In the genomic region with DNA sequence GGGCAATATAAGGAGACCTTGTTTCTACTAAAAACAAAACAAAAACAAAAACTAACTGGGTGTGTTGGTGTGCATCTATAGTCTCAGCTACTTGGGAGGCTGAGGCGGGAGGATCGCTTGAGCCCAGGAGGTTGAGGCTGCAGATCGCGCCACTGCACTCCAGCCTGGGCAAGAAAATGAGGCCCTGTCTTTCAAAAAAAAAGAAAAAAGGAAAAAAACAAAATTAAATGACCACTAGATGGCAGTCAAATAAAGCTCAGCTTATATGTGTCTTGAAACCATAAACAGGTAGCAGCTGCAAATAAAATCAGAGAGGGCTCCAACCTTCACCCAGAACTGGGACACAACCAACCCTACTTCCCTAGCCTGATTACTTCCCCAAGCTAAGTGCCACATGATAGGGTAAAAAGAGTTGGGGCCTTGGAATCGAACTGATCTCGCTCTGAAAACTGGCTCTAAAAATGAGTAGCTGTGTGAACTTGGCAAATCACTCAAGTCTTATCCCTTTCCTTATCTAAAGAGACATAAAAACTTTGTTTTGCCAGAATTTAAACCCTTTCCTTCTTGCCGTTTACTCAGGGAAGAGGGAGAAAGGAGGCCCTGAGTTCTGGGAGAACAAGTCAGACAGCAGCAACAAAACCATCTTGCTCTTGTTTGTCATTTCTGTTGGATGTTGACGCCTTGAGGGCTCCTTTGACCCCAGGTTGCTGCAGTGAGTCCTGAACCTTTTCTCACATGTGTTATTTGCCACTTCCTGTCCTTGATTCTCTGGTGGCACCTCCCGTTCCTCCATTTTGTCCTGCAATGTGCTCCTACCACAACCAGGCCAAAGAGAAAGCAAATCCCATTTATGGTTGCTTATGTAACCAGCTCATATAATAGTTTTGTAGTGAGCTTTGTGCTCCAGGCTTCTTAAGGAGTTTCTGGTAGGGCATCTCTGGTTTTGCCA, we compare ENCODE assay signal across 1 cellular context.
TF ChIP-seq lines count a peak whose summit lies in the region.

No MANE protein-coding gene starts in this region.

TF ChIP-seq in K562, 482 proteins besides CTCF, POLR2A, EP300 and RAD21 (continued from another document and continues in another):
- TF ChIP-seq, protein P1, sequence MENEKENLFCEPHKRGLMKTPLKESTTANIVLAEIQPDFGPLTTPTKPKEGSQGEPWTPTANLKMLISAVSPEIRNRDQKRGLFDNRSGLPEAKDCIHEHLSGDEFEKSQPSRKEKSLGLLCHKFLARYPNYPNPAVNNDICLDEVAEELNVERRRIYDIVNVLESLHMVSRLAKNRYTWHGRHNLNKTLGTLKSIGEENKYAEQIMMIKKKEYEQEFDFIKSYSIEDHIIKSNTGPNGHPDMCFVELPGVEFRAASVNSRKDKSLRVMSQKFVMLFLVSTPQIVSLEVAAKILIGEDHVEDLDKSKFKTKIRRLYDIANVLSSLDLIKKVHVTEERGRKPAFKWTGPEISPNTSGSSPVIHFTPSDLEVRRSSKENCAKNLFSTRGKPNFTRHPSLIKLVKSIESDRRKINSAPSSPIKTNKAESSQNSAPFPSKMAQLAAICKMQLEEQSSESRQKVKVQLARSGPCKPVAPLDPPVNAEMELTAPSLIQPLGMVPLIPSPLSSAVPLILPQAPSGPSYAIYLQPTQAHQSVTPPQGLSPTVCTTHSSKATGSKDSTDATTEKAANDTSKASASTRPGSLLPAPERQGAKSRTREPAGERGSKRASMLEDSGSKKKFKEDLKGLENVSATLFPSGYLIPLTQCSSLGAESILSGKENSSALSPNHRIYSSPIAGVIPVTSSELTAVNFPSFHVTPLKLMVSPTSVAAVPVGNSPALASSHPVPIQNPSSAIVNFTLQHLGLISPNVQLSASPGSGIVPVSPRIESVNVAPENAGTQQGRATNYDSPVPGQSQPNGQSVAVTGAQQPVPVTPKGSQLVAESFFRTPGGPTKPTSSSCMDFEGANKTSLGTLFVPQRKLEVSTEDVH (IDR thresholded peaks at IDR 0.05; ENCODE audit: low read depth, partially characterized antibody) = peak; percentile 27
- TF ChIP-seq CC2D1A (IDR thresholded peaks at IDR 0.05) = peak; percentile 84
- 0 out of 4 replicates have a peak, but pooled peaks of 1 of the 2 experiments have one; percentile 8 for TF ChIP-seq TRIM24 (IDR thresholded peaks at IDR 0.05)
- TF ChIP-seq ZNF75A (CRISPR knock-in tag; IDR thresholded peaks at IDR 0.05) = no peak
- 0 out of 2 replicates have a peak, but pooled peaks have one; percentile 38 for TF ChIP-seq SMC3 (conservative IDR thresholded peaks at IDR 0.05; ENCODE audit: insufficient read depth, low read depth, low read length)
- TF ChIP-seq, protein P2, sequence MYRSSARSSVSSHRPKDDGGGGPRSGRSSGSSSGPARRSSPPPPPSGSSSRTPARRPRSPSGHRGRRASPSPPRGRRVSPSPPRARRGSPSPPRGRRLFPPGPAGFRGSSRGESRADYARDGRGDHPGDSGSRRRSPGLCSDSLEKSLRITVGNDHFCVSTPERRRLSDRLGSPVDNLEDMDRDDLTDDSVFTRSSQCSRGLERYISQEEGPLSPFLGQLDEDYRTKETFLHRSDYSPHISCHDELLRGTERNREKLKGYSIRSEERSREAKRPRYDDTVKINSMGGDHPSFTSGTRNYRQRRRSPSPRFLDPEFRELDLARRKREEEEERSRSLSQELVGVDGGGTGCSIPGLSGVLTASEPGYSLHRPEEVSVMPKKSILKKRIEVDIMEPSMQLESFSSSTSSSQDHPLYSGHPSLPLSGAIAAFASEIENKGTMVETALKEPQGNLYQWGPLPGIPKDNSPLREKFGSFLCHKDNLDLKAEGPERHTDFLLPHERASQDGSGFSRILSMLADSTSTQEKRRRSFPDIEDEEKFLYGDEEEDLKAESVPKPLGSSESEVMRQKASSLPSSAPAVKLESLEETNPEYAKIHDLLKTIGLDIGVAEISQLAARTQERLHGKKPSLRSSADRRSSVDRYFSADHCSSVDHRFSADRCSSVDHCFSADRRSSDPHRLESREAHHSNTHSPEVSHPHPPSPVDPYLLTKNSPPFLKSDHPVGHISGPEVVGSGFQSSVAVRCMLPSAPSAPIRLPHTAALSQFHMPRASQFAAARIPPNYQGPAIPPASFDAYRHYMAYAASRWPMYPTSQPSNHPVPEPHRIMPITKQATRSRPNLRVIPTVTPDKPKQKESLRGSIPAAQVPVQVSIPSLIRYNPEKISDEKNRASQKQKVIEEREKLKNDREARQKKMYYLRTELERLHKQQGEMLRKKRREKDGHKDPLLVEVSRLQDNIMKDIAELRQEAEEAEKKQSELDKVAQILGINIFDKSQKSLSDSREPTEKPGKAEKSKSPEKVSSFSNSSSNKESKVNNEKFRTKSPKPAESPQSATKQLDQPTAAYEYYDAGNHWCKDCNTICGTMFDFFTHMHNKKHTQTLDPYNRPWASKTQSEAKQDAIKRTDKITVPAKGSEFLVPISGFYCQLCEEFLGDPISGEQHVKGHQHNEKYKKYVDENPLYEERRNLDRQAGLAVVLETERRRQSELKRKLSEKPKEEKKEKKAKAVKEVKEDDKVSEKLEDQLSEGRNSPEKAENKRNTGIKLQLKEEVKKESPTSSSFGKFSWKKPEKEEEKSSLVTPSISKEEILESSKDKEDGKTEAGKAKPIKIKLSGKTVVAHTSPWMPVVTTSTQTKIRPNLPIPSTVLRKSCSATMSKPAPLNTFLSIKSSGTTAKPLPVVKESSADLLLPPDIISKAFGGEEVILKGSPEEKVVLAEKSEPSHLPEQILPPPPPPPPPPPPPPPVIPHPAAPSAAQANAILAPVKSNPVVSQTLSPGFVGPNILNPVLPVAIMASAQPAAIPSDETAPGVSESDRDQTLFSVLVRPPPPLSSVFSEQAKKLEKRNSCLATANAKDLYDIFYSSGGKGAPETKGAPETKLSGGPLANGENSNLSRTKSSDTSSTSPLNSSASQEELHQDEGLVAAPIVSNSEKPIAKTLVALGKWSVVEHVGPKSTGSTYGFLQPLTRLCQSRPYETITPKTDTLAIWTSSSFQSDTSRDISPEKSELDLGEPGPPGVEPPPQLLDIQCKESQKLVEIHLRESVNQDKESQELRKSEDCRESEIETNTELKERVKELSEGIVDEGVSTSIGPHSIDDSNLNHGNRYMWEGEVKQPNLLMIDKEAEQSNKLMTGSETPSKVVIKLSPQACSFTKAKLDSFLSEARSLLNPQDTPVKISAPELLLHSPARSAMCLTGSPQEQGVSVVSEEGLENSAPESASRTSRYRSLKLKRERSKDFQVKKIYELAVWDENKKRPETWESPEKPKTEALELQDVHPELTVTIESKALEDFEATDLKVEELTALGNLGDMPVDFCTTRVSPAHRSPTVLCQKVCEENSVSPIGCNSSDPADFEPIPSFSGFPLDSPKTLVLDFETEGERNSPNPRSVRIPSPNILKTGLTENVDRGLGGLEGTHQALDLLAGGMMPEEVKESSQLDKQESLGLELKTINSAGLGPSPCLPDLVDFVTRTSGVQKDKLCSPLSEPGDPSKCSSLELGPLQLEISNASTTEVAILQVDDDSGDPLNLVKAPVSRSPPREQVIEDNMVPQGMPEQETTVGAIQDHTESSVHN (IDR thresholded peaks at IDR 0.05; ENCODE audit: borderline replicate concordance in 1 of 2, low read depth in 1 of 2) = peak in 1 of 2 experiments; percentile 16; a peak in 1 of 4 replicates
- TF ChIP-seq ARID2 (IDR thresholded peaks at IDR 0.05) = peak; percentile 68; the same call in 1 of the 2 replicates
- TF ChIP-seq, protein P3, sequence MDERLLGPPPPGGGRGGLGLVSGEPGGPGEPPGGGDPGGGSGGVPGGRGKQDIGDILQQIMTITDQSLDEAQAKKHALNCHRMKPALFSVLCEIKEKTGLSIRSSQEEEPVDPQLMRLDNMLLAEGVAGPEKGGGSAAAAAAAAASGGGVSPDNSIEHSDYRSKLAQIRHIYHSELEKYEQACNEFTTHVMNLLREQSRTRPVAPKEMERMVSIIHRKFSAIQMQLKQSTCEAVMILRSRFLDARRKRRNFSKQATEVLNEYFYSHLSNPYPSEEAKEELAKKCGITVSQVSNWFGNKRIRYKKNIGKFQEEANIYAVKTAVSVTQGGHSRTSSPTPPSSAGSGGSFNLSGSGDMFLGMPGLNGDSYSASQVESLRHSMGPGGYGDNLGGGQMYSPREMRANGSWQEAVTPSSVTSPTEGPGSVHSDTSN (CRISPR knock-in tag; IDR thresholded peaks at IDR 0.05; ENCODE audit: low read depth) = no peak
- TF ChIP-seq, protein P3 (tag; conservative IDR thresholded peaks at IDR 0.05; ENCODE audit: low read depth) = peak; percentile 24; the same call in 1 of the 2 replicates
- peak; percentile 64 to 70; a peak in 2 of 4 replicates for TF ChIP-seq FOXK2 (conservative IDR thresholded peaks at IDR 0.05 in 1 of 2, IDR thresholded peaks at IDR 0.05 in 1 of 2; ENCODE audit: low read depth in 2 of 2)
- TF ChIP-seq CCNT2 (IDR thresholded peaks at IDR 0.05; ENCODE audit: borderline replicate concordance, extremely low read depth, insufficient read length, low read depth, low read length) = no peak
- peak; percentile 19; the same call in 1 of the 2 replicates for TF ChIP-seq ETV5 (CRISPR knock-in tag; IDR thresholded peaks at IDR 0.05; ENCODE audit: low read depth)
- TF ChIP-seq ZNF124 (CRISPR knock-in tag; IDR thresholded peaks at IDR 0.05) = no peak
- TF ChIP-seq, protein P4, sequence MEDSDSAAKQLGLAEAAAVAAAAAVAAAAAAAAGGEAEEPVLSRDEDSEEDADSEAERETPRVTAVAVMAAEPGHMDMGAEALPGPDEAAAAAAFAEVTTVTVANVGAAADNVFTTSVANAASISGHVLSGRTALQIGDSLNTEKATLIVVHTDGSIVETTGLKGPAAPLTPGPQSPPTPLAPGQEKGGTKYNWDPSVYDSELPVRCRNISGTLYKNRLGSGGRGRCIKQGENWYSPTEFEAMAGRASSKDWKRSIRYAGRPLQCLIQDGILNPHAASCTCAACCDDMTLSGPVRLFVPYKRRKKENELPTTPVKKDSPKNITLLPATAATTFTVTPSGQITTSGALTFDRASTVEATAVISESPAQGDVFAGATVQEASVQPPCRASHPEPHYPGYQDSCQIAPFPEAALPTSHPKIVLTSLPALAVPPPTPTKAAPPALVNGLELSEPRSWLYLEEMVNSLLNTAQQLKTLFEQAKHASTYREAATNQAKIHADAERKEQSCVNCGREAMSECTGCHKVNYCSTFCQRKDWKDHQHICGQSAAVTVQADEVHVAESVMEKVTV (CRISPR knock-in tag; IDR thresholded peaks at IDR 0.05) = peak; percentile 35; the same call in 1 of the 2 replicates
- TF ChIP-seq HLTF (IDR thresholded peaks at IDR 0.05) = 0 out of 2 replicates have a peak, but pooled peaks have one; percentile 28
- TF ChIP-seq JUND (IDR thresholded peaks at IDR 0.05; ENCODE audit: borderline replicate concordance, low read depth, low read length) = 0 out of 2 replicates have a peak, but pooled peaks have one; percentile 16
- no peak for TF ChIP-seq JUND (tag; IDR thresholded peaks at IDR 0.05; ENCODE audit: borderline replicate concordance, low read depth, low read length)
- peak; percentile 85 for TF ChIP-seq BCOR (IDR thresholded peaks at IDR 0.05)
- TF ChIP-seq POLR2B (IDR thresholded peaks at IDR 0.05; ENCODE audit: low read depth, partially characterized antibody) = peak; percentile 26
- TF ChIP-seq SMARCA5 (IDR thresholded peaks at IDR 0.05) = peak; percentile 70
- TF ChIP-seq MYC (IDR thresholded peaks at IDR 0.05; ENCODE audit: low read depth, low read length) = no peak
- TF ChIP-seq MYC (CRISPR knock-in tag; IDR thresholded peaks at IDR 0.05; ENCODE audit: borderline replicate concordance, low read depth) = no peak
- TF ChIP-seq ILF3 (IDR thresholded peaks at IDR 0.05; ENCODE audit: borderline replicate concordance) = no peak
- TF ChIP-seq, protein P5, sequence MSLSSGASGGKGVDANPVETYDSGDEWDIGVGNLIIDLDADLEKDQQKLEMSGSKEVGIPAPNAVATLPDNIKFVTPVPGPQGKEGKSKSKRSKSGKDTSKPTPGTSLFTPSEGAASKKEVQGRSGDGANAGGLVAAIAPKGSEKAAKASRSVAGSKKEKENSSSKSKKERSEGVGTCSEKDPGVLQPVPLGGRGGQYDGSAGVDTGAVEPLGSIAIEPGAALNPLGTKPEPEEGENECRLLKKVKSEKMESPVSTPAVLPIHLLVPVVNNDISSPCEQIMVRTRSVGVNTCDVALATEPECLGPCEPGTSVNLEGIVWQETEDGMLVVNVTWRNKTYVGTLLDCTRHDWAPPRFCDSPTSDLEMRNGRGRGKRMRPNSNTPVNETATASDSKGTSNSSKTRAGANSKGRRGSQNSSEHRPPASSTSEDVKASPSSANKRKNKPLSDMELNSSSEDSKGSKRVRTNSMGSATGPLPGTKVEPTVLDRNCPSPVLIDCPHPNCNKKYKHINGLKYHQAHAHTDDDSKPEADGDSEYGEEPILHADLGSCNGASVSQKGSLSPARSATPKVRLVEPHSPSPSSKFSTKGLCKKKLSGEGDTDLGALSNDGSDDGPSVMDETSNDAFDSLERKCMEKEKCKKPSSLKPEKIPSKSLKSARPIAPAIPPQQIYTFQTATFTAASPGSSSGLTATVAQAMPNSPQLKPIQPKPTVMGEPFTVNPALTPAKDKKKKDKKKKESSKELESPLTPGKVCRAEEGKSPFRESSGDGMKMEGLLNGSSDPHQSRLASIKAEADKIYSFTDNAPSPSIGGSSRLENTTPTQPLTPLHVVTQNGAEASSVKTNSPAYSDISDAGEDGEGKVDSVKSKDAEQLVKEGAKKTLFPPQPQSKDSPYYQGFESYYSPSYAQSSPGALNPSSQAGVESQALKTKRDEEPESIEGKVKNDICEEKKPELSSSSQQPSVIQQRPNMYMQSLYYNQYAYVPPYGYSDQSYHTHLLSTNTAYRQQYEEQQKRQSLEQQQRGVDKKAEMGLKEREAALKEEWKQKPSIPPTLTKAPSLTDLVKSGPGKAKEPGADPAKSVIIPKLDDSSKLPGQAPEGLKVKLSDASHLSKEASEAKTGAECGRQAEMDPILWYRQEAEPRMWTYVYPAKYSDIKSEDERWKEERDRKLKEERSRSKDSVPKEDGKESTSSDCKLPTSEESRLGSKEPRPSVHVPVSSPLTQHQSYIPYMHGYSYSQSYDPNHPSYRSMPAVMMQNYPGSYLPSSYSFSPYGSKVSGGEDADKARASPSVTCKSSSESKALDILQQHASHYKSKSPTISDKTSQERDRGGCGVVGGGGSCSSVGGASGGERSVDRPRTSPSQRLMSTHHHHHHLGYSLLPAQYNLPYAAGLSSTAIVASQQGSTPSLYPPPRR (CRISPR knock-in tag; IDR thresholded peaks at IDR 0.05; ENCODE audit: borderline replicate concordance) = no peak
- 0 out of 2 replicates have a peak, but pooled peaks have one; percentile 11 for TF ChIP-seq MAFK (IDR thresholded peaks at IDR 0.05; ENCODE audit: low read length)
- TF ChIP-seq ARNT (IDR thresholded peaks at IDR 0.05) = peak in 1 of 2 experiments; percentile 65; a peak in 1 of 4 replicates
- TF ChIP-seq, protein P6, sequence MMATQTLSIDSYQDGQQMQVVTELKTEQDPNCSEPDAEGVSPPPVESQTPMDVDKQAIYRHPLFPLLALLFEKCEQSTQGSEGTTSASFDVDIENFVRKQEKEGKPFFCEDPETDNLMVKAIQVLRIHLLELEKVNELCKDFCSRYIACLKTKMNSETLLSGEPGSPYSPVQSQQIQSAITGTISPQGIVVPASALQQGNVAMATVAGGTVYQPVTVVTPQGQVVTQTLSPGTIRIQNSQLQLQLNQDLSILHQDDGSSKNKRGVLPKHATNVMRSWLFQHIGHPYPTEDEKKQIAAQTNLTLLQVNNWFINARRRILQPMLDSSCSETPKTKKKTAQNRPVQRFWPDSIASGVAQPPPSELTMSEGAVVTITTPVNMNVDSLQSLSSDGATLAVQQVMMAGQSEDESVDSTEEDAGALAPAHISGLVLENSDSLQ (IDR thresholded peaks at IDR 0.05) = peak; percentile 74
- 0 out of 4 replicates have a peak, but pooled peaks of 1 of the 2 experiments have one; percentile 30 for TF ChIP-seq KDM1A (IDR thresholded peaks at IDR 0.05)
